13 cellular contexts compared by ENCODE assay signal in genomic region chr17:57579245-57579644, GRCh38.
DNase-seq lines count a peak whose midpoint lies in the region; ATAC-seq and TF ChIP-seq lines count a peak whose summit lies in the region.
"Had no signal": no experiment of that assay in that cellular context is flagged by ENCODE, and none has a peak within 500 bp of the region (broad histone marks: within the 10 kb centered on the region; RNA-seq: fewer than 3 reads in every experiment).

No MANE protein-coding gene starts in this region.

- H3K9me3 ChIP-seq in HEK293 (ENCODE audit: control insufficient read depth, insufficient read depth, low read depth, low read length) (no peaks in the 10 kb centered on the region), mucosa of descending colon (no peaks in the 10 kb centered on the region)
- H3K9me3 ChIP-seq: MG63 had no signal

- H3K36me3 ChIP-seq in HEK293 (ENCODE audit: control insufficient read depth in 2 of 2, insufficient read depth in 1 of 2, low read length in 2 of 2) (no peaks in the 10 kb centered on the region), mucosa of descending colon (ENCODE audit: low read depth) (no peaks in the 10 kb centered on the region)
- H3K36me3 ChIP-seq: MG63 had no signal

- H3K4me3 Mint-ChIP-seq in brain, result peak overlapping the region in 1 of 5 experiments; percentile 30
- no peak overlapping the region for H3K4me3 Mint-ChIP-seq in nephron
- no peak overlapping the region for H3K4me3 Mint-ChIP-seq in stimulated activated effector memory CD8-positive, alpha-beta T cell treated with anti-CD3 and anti-CD28 coated beads, Interleukin-12 subunit alpha, Interleukin-12 subunit beta, amount 100 ng/mL, for 72 hours
- H3K4me3 Mint-ChIP-seq: CD4-positive, alpha-beta memory T cell had no signal

- no peak for ATAC-seq in stimulated activated effector memory CD8-positive, alpha-beta T cell treated with anti-CD3 and anti-CD28 coated beads, Interleukin-12 subunit alpha, Interleukin-12 subunit beta, amount 100 ng/mL, for 72 hours
- ATAC-seq in foreskin keratinocyte (no peak), mucosa of descending colon (no peak)

- H3K4me1 ChIP-seq in HEK293 (ENCODE audit: control insufficient read depth, insufficient read depth, low read length) (peaks cover 34% of the 10 kb centered on the region), foreskin keratinocyte (no peaks in the 10 kb centered on the region), mucosa of descending colon (ENCODE audit: low read depth) (no peaks in the 10 kb centered on the region)

- no peaks in the 10 kb centered on the region for H3K36me3 Mint-ChIP-seq in brain
- H3K36me3 Mint-ChIP-seq in nephron (ENCODE audit: low read depth), result no peaks in the 10 kb centered on the region
- no peaks in the 10 kb centered on the region for H3K36me3 Mint-ChIP-seq in stimulated activated effector memory CD8-positive, alpha-beta T cell treated with anti-CD3 and anti-CD28 coated beads, Interleukin-12 subunit alpha, Interleukin-12 subunit beta, amount 100 ng/mL, for 72 hours

- H3K9me3 Mint-ChIP-seq in brain (no peaks in the 10 kb centered on the region), nephron (no peaks in the 10 kb centered on the region)
- H3K9me3 Mint-ChIP-seq in stimulated activated effector memory CD8-positive, alpha-beta T cell treated with anti-CD3 and anti-CD28 coated beads, Interleukin-12 subunit alpha, Interleukin-12 subunit beta, amount 100 ng/mL, for 72 hours, result no peaks in the 10 kb centered on the region
- H3K9me3 Mint-ChIP-seq: CD4-positive, alpha-beta memory T cell had no signal

- no peaks in the 10 kb centered on the region for H3K27me3 ChIP-seq in foreskin keratinocyte
- H3K27me3 ChIP-seq: MG63 had no signal

- in situ Hi-C loops in GM13977 (cut with MboI; ENCODE audit: low pct_unique_long_range_greater_than_20kb, low sequenced_read_pairs, unreplicated experiment), result no loop called here

- H3K4me1 Mint-ChIP-seq in brain (peaks cover 87% of the 10 kb centered on the region), nephron (peaks cover 39% of the 10 kb centered on the region)
- peaks cover 17% of the 10 kb centered on the region for H3K4me1 Mint-ChIP-seq in stimulated activated effector memory CD8-positive, alpha-beta T cell treated with anti-CD3 and anti-CD28 coated beads, Interleukin-12 subunit alpha, Interleukin-12 subunit beta, amount 100 ng/mL, for 72 hours

- H3K4me3 ChIP-seq in HEK293 (ENCODE audit: low read depth, low read length) (no peak overlapping the region), mucosa of descending colon (no peak overlapping the region)
- H3K4me3 ChIP-seq: MG63 had no signal

- H3K27ac ChIP-seq in HEK293 (ENCODE audit: extremely low read depth, low read depth, low read length) (peak overlapping the region; percentile 44; the same call in 1 of the 2 replicates), foreskin keratinocyte (no peak overlapping the region)

- TF ChIP-seq CTCF in HEK293 (tag by site-specific recombination; IDR thresholded peaks at IDR 0.05) (no peak), brain (conservative IDR thresholded peaks at IDR 0.05) (no peak), nephron (IDR thresholded peaks at IDR 0.05; ENCODE audit: unreplicated experiment in 3 of 3) (no peak), foreskin keratinocyte (conservative IDR thresholded peaks at IDR 0.05) (no peak), GM13977 (IDR thresholded peaks at IDR 0.05; ENCODE audit: extremely low read depth, insufficient read depth, missing control alignments) (no peak), mucosa of descending colon (IDR thresholded peaks at IDR 0.05) (no peak)

- POLR2A ChIA-PET in HEK293 (lab: Yijun Ruan, JAX), result no interaction called here

- intact Hi-C loops in mucosa of descending colon (cut with DNase I, micrococcal nuclease), result no loop called here

- no peak for DNase-seq in stimulated activated effector memory CD8-positive, alpha-beta T cell treated with anti-CD3 and anti-CD28 coated beads, Interleukin-12 subunit alpha, Interleukin-12 subunit beta, amount 100 ng/mL, for 72 hours (ENCODE audit: low spot score in 2 of 2)
- DNase-seq in foreskin keratinocyte (no peak), GM13977 (ENCODE audit: low spot score) (no peak), mucosa of descending colon (no peak), NCI-H2081 (lab: John Stamatoyannopoulos, UW) (no peak)
- DNase-seq: Calu3; CD4-positive, alpha-beta memory T cell; GDM1; MG63; OCI-M1 had no signal

- H3K27me3 Mint-ChIP-seq in brain, result peaks cover 3% of the 10 kb centered on the region
- H3K27me3 Mint-ChIP-seq in nephron (ENCODE audit: low read depth), result peaks cover 51% of the 10 kb centered on the region
- H3K27me3 Mint-ChIP-seq: CD4-positive, alpha-beta memory T cell had no signal

- CTCF ChIA-PET in HEK293 (lab: Yijun Ruan, JAX), result interaction anchor here (0.8 to 8.0 kb wide), 3 partner anchors 19 to 336 kb away, joined by 4 to 38 read pairs (median 14); no protein-coding TSS in a partner anchor

- H3K27ac Mint-ChIP-seq in brain (peak overlapping the region; percentile 63 to 99 (median 96)), nephron (peak overlapping the region in 2 of 3 experiments; percentile 11 to 94)
- H3K27ac Mint-ChIP-seq in stimulated activated effector memory CD8-positive, alpha-beta T cell treated with anti-CD3 and anti-CD28 coated beads, Interleukin-12 subunit alpha, Interleukin-12 subunit beta, amount 100 ng/mL, for 72 hours, result peak overlapping the region; percentile 17

TF ChIP-seq in HEK293, 187 proteins besides CTCF, POLR2A, EP300 and RAD21:
- TF ChIP-seq, protein P1, sequence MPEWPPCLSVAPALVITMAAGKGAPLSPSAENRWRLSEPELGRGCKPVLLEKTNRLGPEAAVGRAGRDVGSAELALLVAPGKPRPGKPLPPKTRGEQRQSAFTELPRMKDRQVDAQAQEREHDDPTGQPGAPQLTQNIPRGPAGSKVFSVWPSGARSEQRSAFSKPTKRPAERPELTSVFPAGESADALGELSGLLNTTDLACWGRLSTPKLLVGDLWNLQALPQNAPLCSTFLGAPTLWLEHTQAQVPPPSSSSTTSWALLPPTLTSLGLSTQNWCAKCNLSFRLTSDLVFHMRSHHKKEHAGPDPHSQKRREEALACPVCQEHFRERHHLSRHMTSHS (tag by site-specific recombination; IDR thresholded peaks at IDR 0.05), result no peak
- TF ChIP-seq KLF1 (tag by site-specific recombination; IDR thresholded peaks at IDR 0.05), result no peak
- TF ChIP-seq, protein P2, sequence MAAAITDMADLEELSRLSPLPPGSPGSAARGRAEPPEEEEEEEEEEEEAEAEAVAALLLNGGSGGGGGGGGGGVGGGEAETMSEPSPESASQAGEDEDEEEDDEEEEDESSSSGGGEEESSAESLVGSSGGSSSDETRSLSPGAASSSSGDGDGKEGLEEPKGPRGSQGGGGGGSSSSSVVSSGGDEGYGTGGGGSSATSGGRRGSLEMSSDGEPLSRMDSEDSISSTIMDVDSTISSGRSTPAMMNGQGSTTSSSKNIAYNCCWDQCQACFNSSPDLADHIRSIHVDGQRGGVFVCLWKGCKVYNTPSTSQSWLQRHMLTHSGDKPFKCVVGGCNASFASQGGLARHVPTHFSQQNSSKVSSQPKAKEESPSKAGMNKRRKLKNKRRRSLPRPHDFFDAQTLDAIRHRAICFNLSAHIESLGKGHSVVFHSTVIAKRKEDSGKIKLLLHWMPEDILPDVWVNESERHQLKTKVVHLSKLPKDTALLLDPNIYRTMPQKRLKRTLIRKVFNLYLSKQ (tag by site-specific recombination; IDR thresholded peaks at IDR 0.05; ENCODE audit: borderline replicate concordance), result no peak
- no peak for TF ChIP-seq ZNF350 (tag by site-specific recombination; IDR thresholded peaks at IDR 0.05)
- TF ChIP-seq PBX3 (CRISPR knock-in tag; IDR thresholded peaks at IDR 0.05), result no peak
- no peak for TF ChIP-seq ZSCAN30 (tag by site-specific recombination; IDR thresholded peaks at IDR 0.05)
- no peak for TF ChIP-seq PRDM1 (tag by site-specific recombination; IDR thresholded peaks at IDR 0.05)
- no peak for TF ChIP-seq ZNF404 (tag by site-specific recombination; IDR thresholded peaks at IDR 0.05)
- no peak for TF ChIP-seq ZNF660 (tag by site-specific recombination; IDR thresholded peaks at IDR 0.05)
- no peak for TF ChIP-seq ZNF24 (tag by site-specific recombination; IDR thresholded peaks at IDR 0.05)
- no peak for TF ChIP-seq ZNF23 (tag by site-specific recombination; IDR thresholded peaks at IDR 0.05; ENCODE audit: borderline replicate concordance)
- no peak for TF ChIP-seq KLF7 (tag by site-specific recombination; IDR thresholded peaks at IDR 0.05; ENCODE audit: borderline replicate concordance)
- TF ChIP-seq HOXC10 (CRISPR knock-in tag; IDR thresholded peaks at IDR 0.05), result no peak
- no peak for TF ChIP-seq ZNF621 (tag by site-specific recombination; IDR thresholded peaks at IDR 0.05)
- no peak for TF ChIP-seq YY2 (tag by site-specific recombination; IDR thresholded peaks at IDR 0.05)
- TF ChIP-seq ZNF560 (tag by site-specific recombination; IDR thresholded peaks at IDR 0.05; ENCODE audit: borderline replicate concordance), result no peak
- TF ChIP-seq SP2 (tag by site-specific recombination; IDR thresholded peaks at IDR 0.05), result no peak
- TF ChIP-seq ZNF366 (tag by site-specific recombination; conservative IDR thresholded peaks at IDR 0.05), result no peak
TF ChIP-seq in HEK293: peak in this region for 0.

Comparison
In these comparisons a context has a peak if more than half of its experiments do, and no peak if none do; other contexts are left out.
1. H3K27ac Mint-ChIP-seq: peak in every context shown above with its lines; median percentile 96 in brain; 52 in nephron; 17 in stimulated activated effector memory CD8-positive, alpha-beta T cell treated with anti-CD3 and anti-CD28 coated beads, Interleukin-12 subunit alpha, Interleukin-12 subunit beta, amount 100 ng/mL, for 72 hours.